1 cellular context compared by ENCODE assay signal in the genomic region with DNA sequence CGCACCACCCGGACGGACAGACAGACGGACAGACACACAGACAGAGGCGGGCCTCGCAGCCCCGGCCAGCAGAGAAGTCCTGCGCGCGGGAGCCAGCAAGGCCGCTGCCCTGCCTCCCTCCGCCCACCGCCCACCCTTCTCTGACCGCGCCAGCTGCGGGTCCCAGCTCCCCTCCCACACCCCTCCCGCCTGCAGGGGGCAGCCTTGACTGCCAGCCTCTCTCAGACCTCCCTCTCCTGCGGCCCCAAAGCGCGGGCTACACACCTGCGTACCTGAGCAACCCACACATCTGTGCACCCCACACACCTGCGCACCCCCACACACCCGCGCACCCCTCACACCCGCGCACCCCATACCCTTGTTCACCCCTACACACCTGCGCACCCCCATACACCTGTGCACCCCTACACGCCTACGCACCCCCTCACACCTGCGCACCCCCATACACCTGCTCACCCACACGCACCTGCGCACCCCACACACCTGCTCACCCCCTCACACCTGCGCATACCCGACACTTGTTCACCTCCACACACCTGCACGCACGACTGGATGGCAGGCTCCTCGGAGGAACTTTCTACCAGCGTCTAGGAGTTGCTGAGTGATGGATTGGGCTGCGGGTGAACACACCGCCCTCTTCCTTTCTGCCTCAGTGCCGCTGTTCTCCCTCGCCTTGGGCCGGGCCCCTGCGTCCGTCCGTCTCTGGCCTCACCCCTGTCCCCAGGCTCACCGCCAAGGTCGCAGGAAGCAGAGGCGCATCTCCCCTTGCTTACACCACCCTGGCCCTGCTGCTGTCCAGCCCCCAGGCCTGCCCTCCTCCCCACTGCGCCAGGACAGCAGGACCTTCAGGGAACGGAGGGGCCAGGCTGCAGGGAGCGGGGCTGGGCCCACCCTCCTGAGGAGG.
TF ChIP-seq lines count a peak whose summit lies in the region.

No MANE protein-coding gene starts in this region.

TF ChIP-seq in GM12878, 131 proteins besides CTCF, POLR2A, EP300 and RAD21:
- TF ChIP-seq, protein P1, sequence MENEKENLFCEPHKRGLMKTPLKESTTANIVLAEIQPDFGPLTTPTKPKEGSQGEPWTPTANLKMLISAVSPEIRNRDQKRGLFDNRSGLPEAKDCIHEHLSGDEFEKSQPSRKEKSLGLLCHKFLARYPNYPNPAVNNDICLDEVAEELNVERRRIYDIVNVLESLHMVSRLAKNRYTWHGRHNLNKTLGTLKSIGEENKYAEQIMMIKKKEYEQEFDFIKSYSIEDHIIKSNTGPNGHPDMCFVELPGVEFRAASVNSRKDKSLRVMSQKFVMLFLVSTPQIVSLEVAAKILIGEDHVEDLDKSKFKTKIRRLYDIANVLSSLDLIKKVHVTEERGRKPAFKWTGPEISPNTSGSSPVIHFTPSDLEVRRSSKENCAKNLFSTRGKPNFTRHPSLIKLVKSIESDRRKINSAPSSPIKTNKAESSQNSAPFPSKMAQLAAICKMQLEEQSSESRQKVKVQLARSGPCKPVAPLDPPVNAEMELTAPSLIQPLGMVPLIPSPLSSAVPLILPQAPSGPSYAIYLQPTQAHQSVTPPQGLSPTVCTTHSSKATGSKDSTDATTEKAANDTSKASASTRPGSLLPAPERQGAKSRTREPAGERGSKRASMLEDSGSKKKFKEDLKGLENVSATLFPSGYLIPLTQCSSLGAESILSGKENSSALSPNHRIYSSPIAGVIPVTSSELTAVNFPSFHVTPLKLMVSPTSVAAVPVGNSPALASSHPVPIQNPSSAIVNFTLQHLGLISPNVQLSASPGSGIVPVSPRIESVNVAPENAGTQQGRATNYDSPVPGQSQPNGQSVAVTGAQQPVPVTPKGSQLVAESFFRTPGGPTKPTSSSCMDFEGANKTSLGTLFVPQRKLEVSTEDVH (IDR thresholded peaks at IDR 0.05; ENCODE audit: low read depth, partially characterized antibody): no peak
- TF ChIP-seq MYC (IDR thresholded peaks at IDR 0.05; ENCODE audit: insufficient read depth, insufficient read length, insufficient replicate concordance, low read length, severe bottlenecking): no peak
- TF ChIP-seq, protein P2, sequence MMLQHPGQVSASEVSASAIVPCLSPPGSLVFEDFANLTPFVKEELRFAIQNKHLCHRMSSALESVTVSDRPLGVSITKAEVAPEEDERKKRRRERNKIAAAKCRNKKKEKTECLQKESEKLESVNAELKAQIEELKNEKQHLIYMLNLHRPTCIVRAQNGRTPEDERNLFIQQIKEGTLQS (IDR thresholded peaks at IDR 0.05; ENCODE audit: borderline replicate concordance, extremely low read depth, low read depth, low read length): no peak
- TF ChIP-seq, protein P3, sequence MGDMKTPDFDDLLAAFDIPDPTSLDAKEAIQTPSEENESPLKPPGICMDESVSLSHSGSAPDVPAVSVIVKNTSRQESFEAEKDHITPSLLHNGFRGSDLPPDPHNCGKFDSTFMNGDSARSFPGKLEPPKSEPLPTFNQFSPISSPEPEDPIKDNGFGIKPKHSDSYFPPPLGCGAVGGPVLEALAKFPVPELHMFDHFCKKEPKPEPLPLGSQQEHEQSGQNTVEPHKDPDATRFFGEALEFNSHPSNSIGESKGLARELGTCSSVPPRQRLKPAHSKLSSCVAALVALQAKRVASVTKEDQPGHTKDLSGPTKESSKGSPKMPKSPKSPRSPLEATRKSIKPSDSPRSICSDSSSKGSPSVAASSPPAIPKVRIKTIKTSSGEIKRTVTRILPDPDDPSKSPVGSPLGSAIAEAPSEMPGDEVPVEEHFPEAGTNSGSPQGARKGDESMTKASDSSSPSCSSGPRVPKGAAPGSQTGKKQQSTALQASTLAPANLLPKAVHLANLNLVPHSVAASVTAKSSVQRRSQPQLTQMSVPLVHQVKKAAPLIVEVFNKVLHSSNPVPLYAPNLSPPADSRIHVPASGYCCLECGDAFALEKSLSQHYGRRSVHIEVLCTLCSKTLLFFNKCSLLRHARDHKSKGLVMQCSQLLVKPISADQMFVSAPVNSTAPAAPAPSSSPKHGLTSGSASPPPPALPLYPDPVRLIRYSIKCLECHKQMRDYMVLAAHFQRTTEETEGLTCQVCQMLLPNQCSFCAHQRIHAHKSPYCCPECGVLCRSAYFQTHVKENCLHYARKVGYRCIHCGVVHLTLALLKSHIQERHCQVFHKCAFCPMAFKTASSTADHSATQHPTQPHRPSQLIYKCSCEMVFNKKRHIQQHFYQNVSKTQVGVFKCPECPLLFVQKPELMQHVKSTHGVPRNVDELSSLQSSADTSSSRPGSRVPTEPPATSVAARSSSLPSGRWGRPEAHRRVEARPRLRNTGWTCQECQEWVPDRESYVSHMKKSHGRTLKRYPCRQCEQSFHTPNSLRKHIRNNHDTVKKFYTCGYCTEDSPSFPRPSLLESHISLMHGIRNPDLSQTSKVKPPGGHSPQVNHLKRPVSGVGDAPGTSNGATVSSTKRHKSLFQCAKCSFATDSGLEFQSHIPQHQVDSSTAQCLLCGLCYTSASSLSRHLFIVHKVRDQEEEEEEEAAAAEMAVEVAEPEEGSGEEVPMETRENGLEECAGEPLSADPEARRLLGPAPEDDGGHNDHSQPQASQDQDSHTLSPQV (IDR thresholded peaks at IDR 0.05): no peak
- TF ChIP-seq DPF2 (IDR thresholded peaks at IDR 0.05): no peak
- no peak for TF ChIP-seq TCF3 (IDR thresholded peaks at IDR 0.05; ENCODE audit: borderline replicate concordance, insufficient read depth, low read depth, low read length)
- no peak for TF ChIP-seq STAT3 (IDR thresholded peaks at IDR 0.05; ENCODE audit: low read depth, low read length)
- no peak for TF ChIP-seq HDAC2 (IDR thresholded peaks at IDR 0.05)
- TF ChIP-seq NR2C2 (IDR thresholded peaks at IDR 0.05; ENCODE audit: borderline replicate concordance, control insufficient read depth, insufficient read length, low read depth): no peak
- no peak for TF ChIP-seq EED (IDR thresholded peaks at IDR 0.05; ENCODE audit: low read depth)
- TF ChIP-seq ZNF384 (IDR thresholded peaks at IDR 0.05; ENCODE audit: borderline replicate concordance, low read depth, low read length): no peak
- TF ChIP-seq, protein P4, sequence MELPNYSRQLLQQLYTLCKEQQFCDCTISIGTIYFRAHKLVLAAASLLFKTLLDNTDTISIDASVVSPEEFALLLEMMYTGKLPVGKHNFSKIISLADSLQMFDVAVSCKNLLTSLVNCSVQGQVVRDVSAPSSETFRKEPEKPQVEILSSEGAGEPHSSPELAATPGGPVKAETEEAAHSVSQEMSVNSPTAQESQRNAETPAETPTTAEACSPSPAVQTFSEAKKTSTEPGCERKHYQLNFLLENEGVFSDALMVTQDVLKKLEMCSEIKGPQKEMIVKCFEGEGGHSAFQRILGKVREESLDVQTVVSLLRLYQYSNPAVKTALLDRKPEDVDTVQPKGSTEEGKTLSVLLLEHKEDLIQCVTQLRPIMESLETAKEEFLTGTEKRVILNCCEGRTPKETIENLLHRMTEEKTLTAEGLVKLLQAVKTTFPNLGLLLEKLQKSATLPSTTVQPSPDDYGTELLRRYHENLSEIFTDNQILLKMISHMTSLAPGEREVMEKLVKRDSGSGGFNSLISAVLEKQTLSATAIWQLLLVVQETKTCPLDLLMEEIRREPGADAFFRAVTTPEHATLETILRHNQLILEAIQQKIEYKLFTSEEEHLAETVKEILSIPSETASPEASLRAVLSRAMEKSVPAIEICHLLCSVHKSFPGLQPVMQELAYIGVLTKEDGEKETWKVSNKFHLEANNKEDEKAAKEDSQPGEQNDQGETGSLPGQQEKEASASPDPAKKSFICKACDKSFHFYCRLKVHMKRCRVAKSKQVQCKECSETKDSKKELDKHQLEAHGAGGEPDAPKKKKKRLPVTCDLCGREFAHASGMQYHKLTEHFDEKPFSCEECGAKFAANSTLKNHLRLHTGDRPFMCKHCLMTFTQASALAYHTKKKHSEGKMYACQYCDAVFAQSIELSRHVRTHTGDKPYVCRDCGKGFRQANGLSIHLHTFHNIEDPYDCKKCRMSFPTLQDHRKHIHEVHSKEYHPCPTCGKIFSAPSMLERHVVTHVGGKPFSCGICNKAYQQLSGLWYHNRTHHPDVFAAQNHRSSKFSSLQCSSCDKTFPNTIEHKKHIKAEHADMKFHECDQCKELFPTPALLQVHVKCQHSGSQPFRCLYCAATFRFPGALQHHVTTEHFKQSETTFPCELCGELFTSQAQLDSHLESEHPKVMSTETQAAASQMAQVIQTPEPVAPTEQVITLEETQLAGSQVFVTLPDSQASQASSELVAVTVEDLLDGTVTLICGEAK (IDR thresholded peaks at IDR 0.05; ENCODE audit: borderline replicate concordance): no peak
- no peak for TF ChIP-seq POLR2AphosphoS5 (IDR thresholded peaks at IDR 0.05; ENCODE audit: low read length)
- TF ChIP-seq CEBPB (IDR thresholded peaks at IDR 0.05; ENCODE audit: borderline replicate concordance in 1 of 2, low read depth in 2 of 2, low read length in 2 of 2): no peak
- TF ChIP-seq IKZF2 (IDR thresholded peaks at IDR 0.05): no peak
